Comparison of ENCODE assay signal across 10 cellular contexts in genomic region chr3:143443851-143444331, GRCh38.
DNase-seq lines count a peak whose midpoint lies in the region; ATAC-seq, FAIRE-seq and TF ChIP-seq lines count a peak whose summit lies in the region.
"Had no signal": no experiment of that assay in that cellular context is flagged by ENCODE, and none has a peak within 500 bp of the region (broad histone marks: within the 10 kb centered on the region; RNA-seq: fewer than 3 reads in every experiment).

No MANE protein-coding gene starts in this region.

- TF ChIP-seq CTCF in AG04449 (IDR thresholded peaks at IDR 0.05; ENCODE audit: insufficient read depth, low read length, missing control alignments) (no peak), smooth muscle cell (IDR thresholded peaks at IDR 0.05; ENCODE audit: borderline replicate concordance, insufficient read depth, poor library complexity, severe bottlenecking) (no peak)

- no peak overlapping the region for H3K4me3 ChIP-seq in AG04449 (ENCODE audit: low read depth, low read length)
- H3K4me3 ChIP-seq in smooth muscle cell = no peak overlapping the region

- H2AFZ ChIP-seq in smooth muscle cell (ENCODE audit: low read depth) = no peak overlapping the region

- DNase-seq in AG04449 (ENCODE audit: low read depth, low spot score) (peak; percentile 85), HTR-8/SVneo (ENCODE audit: insufficient read length, low spot score) (peak; percentile 63), glomerular endothelial cell (ENCODE audit: extremely low read depth, low read depth, low spot score) (peak; percentile 99), smooth muscle cell (lab: John Stamatoyannopoulos, UW; ENCODE audit: unreplicated experiment) (no peak), NCI-H774 (lab: John Stamatoyannopoulos, UW) (no peak)
- DNase-seq in activated CD4-positive, alpha-beta memory T cell treated with anti-CD3 and anti-CD28 coated beads, Interleukin-2, amount 10 ng/mL, durations not matched to agents 7 days and 5 days = peak; percentile 51

- FAIRE-seq in HTR-8/SVneo (lab: Jason Lieb, UNC) = peak; percentile 28
- FAIRE-seq: GM18507 had no signal

- POLR2A ChIA-PET in AG04449 (lab: Yijun Ruan, JAX) = interaction anchor here (1.0 kb wide), 1 partner anchor 442 kb away, joined by 3 read pairs; the partner anchor contains the start of gene U2SURP
- POLR2A ChIA-PET in activated CD4-positive, alpha-beta memory T cell treated with anti-CD3 and anti-CD28 coated beads, Interleukin-2, amount 10 ng/mL, durations not matched to agents 7 days and 5 days (lab: Charles Lee) = interaction anchor here (1.3 kb wide), 1 partner anchor 528 kb away, joined by 4 read pairs; no protein-coding TSS in a partner anchor

- CTCF ChIA-PET in AG04449 (lab: Yijun Ruan, JAX) = interaction anchor here (1.4 to 1.6 kb wide), 2 partner anchors 9 to 13 kb away, joined by 3 to 5 read pairs; no protein-coding TSS in a partner anchor
- CTCF ChIA-PET in activated CD4-positive, alpha-beta memory T cell treated with anti-CD3 and anti-CD28 coated beads, Interleukin-2, amount 10 ng/mL, durations not matched to agents 7 days and 5 days (lab: Charles Lee) = interaction anchor here (1.3 to 1.5 kb wide), 2 partner anchors 9 to 10 kb away, joined by 3 to 4 read pairs; no protein-coding TSS in a partner anchor

- H4K20me1 ChIP-seq in smooth muscle cell (ENCODE audit: low read depth) = no peaks in the 10 kb centered on the region

- 64% methylated on average over 6 of the region's 6 CpGs for WGBS in smooth muscle cell (ENCODE audit: low lambda C conversion rate)

- peak overlapping the region; percentile 55 for H3K27ac Mint-ChIP-seq in activated CD4-positive, alpha-beta memory T cell treated with anti-CD3 and anti-CD28 coated beads, Interleukin-2, amount 10 ng/mL, durations not matched to agents 7 days and 5 days

- H3K4me3 Mint-ChIP-seq in activated CD4-positive, alpha-beta memory T cell treated with anti-CD3 and anti-CD28 coated beads, Interleukin-2, amount 10 ng/mL, durations not matched to agents 7 days and 5 days = no peak overlapping the region
- H3K4me3 Mint-ChIP-seq: central memory CD8-positive, alpha-beta T cell had no signal

- peaks cover 5% of the 10 kb centered on the region for H3K36me3 Mint-ChIP-seq in activated CD4-positive, alpha-beta memory T cell treated with anti-CD3 and anti-CD28 coated beads, Interleukin-2, amount 10 ng/mL, durations not matched to agents 7 days and 5 days (ENCODE audit: low read depth)

- no peak for ATAC-seq in HG03135 (IDR thresholded peaks at IDR 0.05; ENCODE audit: unreplicated experiment)
- no peak for ATAC-seq in HG02623 (IDR thresholded peaks at IDR 0.05; ENCODE audit: unreplicated experiment)

- H3K27me3 Mint-ChIP-seq in activated CD4-positive, alpha-beta memory T cell treated with anti-CD3 and anti-CD28 coated beads, Interleukin-2, amount 10 ng/mL, durations not matched to agents 7 days and 5 days = no peaks in the 10 kb centered on the region
- H3K27me3 Mint-ChIP-seq: central memory CD8-positive, alpha-beta T cell had no signal

- H3F3A ChIP-seq in smooth muscle cell (ENCODE audit: low read depth) = no peaks in the 10 kb centered on the region

- no peaks in the 10 kb centered on the region for H3K9me3 ChIP-seq in smooth muscle cell (replicated peaks; ENCODE audit: low read depth)

- peak overlapping the region; percentile 7 for H3K4me2 ChIP-seq in smooth muscle cell

- H3K27ac ChIP-seq in smooth muscle cell (ENCODE audit: low read depth) = peak overlapping the region; percentile 60

- H3K4me1 Mint-ChIP-seq in activated CD4-positive, alpha-beta memory T cell treated with anti-CD3 and anti-CD28 coated beads, Interleukin-2, amount 10 ng/mL, durations not matched to agents 7 days and 5 days = peaks cover 26% of the 10 kb centered on the region

- H3K9me3 Mint-ChIP-seq in activated CD4-positive, alpha-beta memory T cell treated with anti-CD3 and anti-CD28 coated beads, Interleukin-2, amount 10 ng/mL, durations not matched to agents 7 days and 5 days = no peaks in the 10 kb centered on the region
- H3K9me3 Mint-ChIP-seq: central memory CD8-positive, alpha-beta T cell had no signal

- no peaks in the 10 kb centered on the region for H3K79me2 ChIP-seq in smooth muscle cell (ENCODE audit: low read depth)

- no peaks in the 10 kb centered on the region for H3K4me1 ChIP-seq in smooth muscle cell (ENCODE audit: low read depth)

- no peaks in the 10 kb centered on the region for H3K36me3 ChIP-seq in smooth muscle cell (ENCODE audit: low read depth)

- no peaks in the 10 kb centered on the region for H3K27me3 ChIP-seq in smooth muscle cell (ENCODE audit: low read depth)

- no peak overlapping the region for H3K9ac ChIP-seq in smooth muscle cell (ENCODE audit: low read depth)

Comparison
In these comparisons a context has a peak if more than half of its experiments do, and no peak if none do; other contexts are left out.
1. DNase-seq: peak in AG04449 (single experiment), HTR-8/SVneo (single experiment), activated CD4-positive, alpha-beta memory T cell treated with anti-CD3 and anti-CD28 coated beads, Interleukin-2, amount 10 ng/mL, durations not matched to agents 7 days and 5 days (single experiment) and glomerular endothelial cell (single experiment); none in smooth muscle cell (single experiment) and NCI-H774 (single experiment).